In genomic region chr20:33828912-33829560, GRCh38 we compare ENCODE assay signal across 12 cellular contexts. TPM values are rescaled to one million over a fixed set of nuclear protein-coding genes. Genes with fewer than 3 reads are reported as not detected.
DNase-seq lines count a peak whose midpoint lies in the region; ATAC-seq and TF ChIP-seq lines count a peak whose summit lies in the region.
"Had no signal": no experiment of that assay in that cellular context is flagged by ENCODE, and none has a peak within 500 bp of the region (broad histone marks: within the 10 kb centered on the region; RNA-seq: fewer than 3 reads in every experiment).

No MANE protein-coding gene starts in this region.

- H3F3A ChIP-seq in neural progenitor cell (ENCODE audit: low read depth): peaks cover 13% of the 10 kb centered on the region

- H3K4me1 ChIP-seq in neural progenitor cell (peaks cover 32% of the 10 kb centered on the region), upper lobe of right lung (peaks cover 91% of the 10 kb centered on the region)

- ATAC-seq in activated naive CD8-positive, alpha-beta T cell treated with anti-CD3 and anti-CD28 coated beads, Interleukin-2, amount 50 U/mL, for 24 hours: no peak
- ATAC-seq in upper lobe of right lung: no peak
- ATAC-seq: A549 had no signal

- peaks cover 80% of the 10 kb centered on the region for H3K79me2 ChIP-seq in neural progenitor cell (ENCODE audit: low read depth)

- H3K9ac ChIP-seq in neural progenitor cell: no peak overlapping the region

- H4K20me1 ChIP-seq in neural progenitor cell (ENCODE audit: low read depth): peaks cover 82% of the 10 kb centered on the region

- intact Hi-C loops in upper lobe of right lung (cut with DNase I): no loop called here

- H3K4me3 ChIP-seq in coronary artery: peak overlapping the region; percentile 34
- H3K4me3 ChIP-seq in neural progenitor cell: no peak overlapping the region
- no peak overlapping the region for H3K4me3 ChIP-seq in upper lobe of right lung
- H3K4me3 ChIP-seq: A549 had no signal

- peaks cover 6% of the 10 kb centered on the region for H3K36me3 Mint-ChIP-seq in activated naive CD8-positive, alpha-beta T cell
- peaks cover 29% of the 10 kb centered on the region for H3K36me3 Mint-ChIP-seq in activated naive CD8-positive, alpha-beta T cell treated with anti-CD3 and anti-CD28 coated beads, Interleukin-2, amount 50 U/mL, for 24 hours (ENCODE audit: low read depth)
- peaks cover 12% of the 10 kb centered on the region for H3K36me3 Mint-ChIP-seq in neural progenitor cell

- no peak for TF ChIP-seq CTCF in coronary artery (IDR thresholded peaks at IDR 0.05)
- TF ChIP-seq CTCF in neural progenitor cell (IDR thresholded peaks at IDR 0.05): no peak
- TF ChIP-seq CTCF in upper lobe of right lung (IDR thresholded peaks at IDR 0.05): no peak

- no peak overlapping the region for H3K4me2 ChIP-seq in neural progenitor cell
- H3K4me2 ChIP-seq: A549 had no signal

- no peaks in the 10 kb centered on the region for H3K27me3 Mint-ChIP-seq in activated naive CD8-positive, alpha-beta T cell
- H3K27me3 Mint-ChIP-seq in activated naive CD8-positive, alpha-beta T cell treated with anti-CD3 and anti-CD28 coated beads, Interleukin-2, amount 50 U/mL, for 24 hours: no peaks in the 10 kb centered on the region
- peaks cover 2% of the 10 kb centered on the region for H3K27me3 Mint-ChIP-seq in neural progenitor cell (ENCODE audit: insufficient read depth, low read depth)

- H3K4me1 Mint-ChIP-seq in activated naive CD8-positive, alpha-beta T cell (ENCODE audit: low read depth): peaks cover 74% of the 10 kb centered on the region
- peaks cover 54% of the 10 kb centered on the region for H3K4me1 Mint-ChIP-seq in activated naive CD8-positive, alpha-beta T cell treated with anti-CD3 and anti-CD28 coated beads, Interleukin-2, amount 50 U/mL, for 24 hours
- peaks cover 90% of the 10 kb centered on the region for H3K4me1 Mint-ChIP-seq in neural progenitor cell

- H3K9me3 ChIP-seq in neural progenitor cell (ENCODE audit: low read depth) (no peaks in the 10 kb centered on the region), upper lobe of right lung (no peaks in the 10 kb centered on the region)
- H3K9me3 ChIP-seq: A549 had no signal

- H3K27ac Mint-ChIP-seq in activated naive CD8-positive, alpha-beta T cell: peak overlapping the region; percentile 11
- H3K27ac Mint-ChIP-seq in activated naive CD8-positive, alpha-beta T cell treated with anti-CD3 and anti-CD28 coated beads, Interleukin-2, amount 50 U/mL, for 24 hours: no peak overlapping the region
- H3K27ac Mint-ChIP-seq in neural progenitor cell: peak overlapping the region; percentile 83

- H3K9me3 Mint-ChIP-seq in activated naive CD8-positive, alpha-beta T cell (ENCODE audit: low read depth): no peaks in the 10 kb centered on the region
- no peaks in the 10 kb centered on the region for H3K9me3 Mint-ChIP-seq in activated naive CD8-positive, alpha-beta T cell treated with anti-CD3 and anti-CD28 coated beads, Interleukin-2, amount 50 U/mL, for 24 hours
- H3K9me3 Mint-ChIP-seq in neural progenitor cell: no peaks in the 10 kb centered on the region

- H3K27ac ChIP-seq in coronary artery (peak overlapping the region; percentile 69 to 78), neural progenitor cell (no peak overlapping the region), upper lobe of right lung (peak overlapping the region; percentile 51)
- H3K27ac ChIP-seq: A549 had no signal

- H3K27me3 ChIP-seq in neural progenitor cell (no peaks in the 10 kb centered on the region), upper lobe of right lung (no peaks in the 10 kb centered on the region)

- H3K36me3 ChIP-seq in neural progenitor cell: no peaks in the 10 kb centered on the region
- H3K36me3 ChIP-seq in upper lobe of right lung: no peaks in the 10 kb centered on the region

- no peak overlapping the region for H3K4me3 Mint-ChIP-seq in activated naive CD8-positive, alpha-beta T cell
- no peak overlapping the region for H3K4me3 Mint-ChIP-seq in activated naive CD8-positive, alpha-beta T cell treated with anti-CD3 and anti-CD28 coated beads, Interleukin-2, amount 50 U/mL, for 24 hours
- no peak overlapping the region for H3K4me3 Mint-ChIP-seq in neural progenitor cell

- DNase-seq in activated naive CD8-positive, alpha-beta T cell treated with anti-CD3 and anti-CD28 coated beads, Interleukin-2, amount 50 U/mL, for 24 hours: no peak
- no peak for DNase-seq in coronary artery (ENCODE audit: low spot score)
- no peak for DNase-seq in neural progenitor cell (ENCODE audit: low spot score)
- no peak for DNase-seq in upper lobe of right lung
- no peak for DNase-seq in HCEC 1CT
- no peak for DNase-seq in retina
- DNase-seq in activated CD4-positive, CD25-positive, alpha-beta regulatory T cell treated with anti-CD3 and anti-CD28 coated beads, Interleukin-2, amount 50 U/mL, for 72 hours: no peak
- DNase-seq: NCI-H1105, NCI-H774, nucleus accumbens had no signal

- H2AFZ ChIP-seq in neural progenitor cell (replicated peaks): no peak overlapping the region

RNA-seq across cellular contexts. Expression of gene CHMP4B, which starts 17.9 kb away (rescaled TPM):
- total RNA-seq in neural progenitor cell (ENCODE audit: low replicate concordance) (40.7 and 51.4 TPM in 2 replicates), upper lobe of right lung (86.6 TPM)
